In genomic region chr15:88610756-88611231, GRCh38 we compare ENCODE assay signal across 13 cellular contexts. TPM values are rescaled to one million over a fixed set of nuclear protein-coding genes. Genes with fewer than 3 reads are reported as not detected.
DNase-seq lines count a peak whose midpoint lies in the region; ATAC-seq and TF ChIP-seq lines count a peak whose summit lies in the region.
"Had no signal": no experiment of that assay in that cellular context is flagged by ENCODE, and none has a peak within 500 bp of the region (broad histone marks: within the 10 kb centered on the region; RNA-seq: fewer than 3 reads in every experiment).

No MANE protein-coding gene starts in this region.

- POLR2A ChIA-PET in AG04449 (lab: Yijun Ruan, JAX) (no interaction called here), HEK293T (lab: Yijun Ruan, JAX) (no interaction called here)

- H3K27ac ChIP-seq in OCI-LY3 (ENCODE audit: low read length) (peak overlapping the region; percentile 5; the same call in 1 of the 2 replicates), foreskin keratinocyte (no peak overlapping the region)
- H3K27ac ChIP-seq: breast epithelium, prostate gland had no signal

- H4K20me1 ChIP-seq in OCI-LY3 (ENCODE audit: insufficient read depth, low read length): no peaks in the 10 kb centered on the region

- H3K4me3 ChIP-seq in AG04449 (ENCODE audit: low read depth, low read length) (no peak overlapping the region), GM12864 (ENCODE audit: low read depth, low read length) (no peak overlapping the region), OCI-LY3 (ENCODE audit: low read length) (no peak overlapping the region)
- H3K4me3 ChIP-seq: breast epithelium, prostate gland had no signal

- peaks cover 10% of the 10 kb centered on the region; the same call in 1 of the 2 replicates for H3K27me3 ChIP-seq in OCI-LY3 (ENCODE audit: low read depth, low read length)
- peaks cover 52% of the 10 kb centered on the region for H3K27me3 ChIP-seq in foreskin keratinocyte

- H3K79me2 ChIP-seq in OCI-LY3 (ENCODE audit: low read length): peaks cover 7% of the 10 kb centered on the region

- DNase-seq in AG04449 (ENCODE audit: low read depth, low spot score) (no peak), GM12864 (ENCODE audit: low read depth) (no peak), foreskin keratinocyte (no peak), HEK293T (ENCODE audit: extremely low spot score) (no peak)
- DNase-seq: activated T-cell treated with anti-CD3 and anti-CD28 coated beads, Interleukin-2, amount 50 U/mL, for 24 hours; KG1; left cardiac atrium had no signal

- ATAC-seq in foreskin keratinocyte: peak; percentile 14
- ATAC-seq in GM18861 (IDR thresholded peaks at IDR 0.05; ENCODE audit: unreplicated experiment): no peak
- ATAC-seq in GM19397 (IDR thresholded peaks at IDR 0.05; ENCODE audit: unreplicated experiment): no peak
- ATAC-seq in GM19455 (IDR thresholded peaks at IDR 0.05; ENCODE audit: unreplicated experiment): no peak

- H3K9me3 ChIP-seq in OCI-LY3 (ENCODE audit: insufficient read depth, low read length): no peaks in the 10 kb centered on the region
- H3K9me3 ChIP-seq: breast epithelium, prostate gland had no signal

- peak overlapping the region; percentile 22; the same call in 1 of the 2 replicates for H3K9ac ChIP-seq in OCI-LY3 (ENCODE audit: low read length)

- H3K4me1 ChIP-seq in OCI-LY3 (ENCODE audit: low read length) (peaks cover 82% of the 10 kb centered on the region), foreskin keratinocyte (no peaks in the 10 kb centered on the region)
- H3K4me1 ChIP-seq: breast epithelium, prostate gland had no signal

- no peaks in the 10 kb centered on the region for H3K36me3 ChIP-seq in OCI-LY3 (replicated peaks; ENCODE audit: low read depth, low read length)
- H3K36me3 ChIP-seq: breast epithelium, prostate gland had no signal

- peak; percentile 5 for TF ChIP-seq CTCF in AG04449 (IDR thresholded peaks at IDR 0.05; ENCODE audit: insufficient read depth, low read length, missing control alignments)
- TF ChIP-seq CTCF in GM12864 (IDR thresholded peaks at IDR 0.05; ENCODE audit: low read depth, low read length, missing control alignments): peak; percentile 16
- peak; percentile 37 for TF ChIP-seq CTCF in OCI-LY3 (IDR thresholded peaks at IDR 0.05; ENCODE audit: low read depth, low read length)
- no peak for TF ChIP-seq CTCF in foreskin keratinocyte (conservative IDR thresholded peaks at IDR 0.05)

- peak overlapping the region; percentile 32 for H3K4me2 ChIP-seq in OCI-LY3 (ENCODE audit: low read length)

- CTCF ChIA-PET in AG04449 (lab: Yijun Ruan, JAX) (interaction anchor here (1.0 to 1.1 kb wide), 2 partner anchors 9 to 224 kb away, joined by 3 to 4 read pairs; no protein-coding TSS in a partner anchor), HEK293T (lab: Yijun Ruan, JAX) (interaction anchor here (2.0 kb wide), 1 partner anchor 134 kb away, joined by 7 read pairs; no protein-coding TSS in a partner anchor)

- H2AFZ ChIP-seq in OCI-LY3 (ENCODE audit: low read depth, low read length): 0 out of 2 replicates have a peak overlapping the region, but pooled peaks have one; percentile 2

TF ChIP-seq in HEK293T, 16 proteins besides CTCF, POLR2A, EP300 and RAD21:
- TF ChIP-seq BHLHE40 (IDR thresholded peaks at IDR 0.05; ENCODE audit: borderline replicate concordance): no peak
- TF ChIP-seq HDGF (IDR thresholded peaks at IDR 0.05; ENCODE audit: borderline replicate concordance): no peak
- TF ChIP-seq ELF4 (IDR thresholded peaks at IDR 0.05): no peak
- no peak for TF ChIP-seq FOXM1 (IDR thresholded peaks at IDR 0.05; ENCODE audit: borderline replicate concordance)
- TF ChIP-seq FOXK2 (IDR thresholded peaks at IDR 0.05): no peak
- TF ChIP-seq PKNOX1 (IDR thresholded peaks at IDR 0.05): no peak
- TF ChIP-seq ARNT (IDR thresholded peaks at IDR 0.05): no peak
- no peak for TF ChIP-seq LEF1 (IDR thresholded peaks at IDR 0.05; ENCODE audit: borderline replicate concordance)
- no peak for TF ChIP-seq SP1 (IDR thresholded peaks at IDR 0.05)
- TF ChIP-seq ZNF384 (IDR thresholded peaks at IDR 0.05): no peak
- TF ChIP-seq TARDBP (IDR thresholded peaks at IDR 0.05): no peak
- TF ChIP-seq NFRKB (IDR thresholded peaks at IDR 0.05): no peak
- TF ChIP-seq SUZ12 (IDR thresholded peaks at IDR 0.05): no peak
- TF ChIP-seq FOXA1 (IDR thresholded peaks at IDR 0.05): no peak
- TF ChIP-seq CTBP1 (IDR thresholded peaks at IDR 0.05; ENCODE audit: borderline replicate concordance): no peak
- no peak for TF ChIP-seq L3MBTL2 (conservative IDR thresholded peaks at IDR 0.05)

RNA-seq across cellular contexts. Expression of gene AEN, which starts 10.3 kb away (rescaled TPM):
- total RNA-seq in foreskin keratinocyte: 47.6 and 50.0 TPM in 2 replicates
- polyA plus RNA-seq in foreskin keratinocyte: 25.8 and 26.6 TPM in 2 replicates

RNA-seq across cellular contexts. Expression of gene ISG20, which starts 28.0 kb away (rescaled TPM):
- 8.3 and 15.2 TPM in 2 replicates for total RNA-seq in foreskin keratinocyte
- 14.6 and 24.8 TPM in 2 replicates for polyA plus RNA-seq in foreskin keratinocyte
